In the genomic region with DNA sequence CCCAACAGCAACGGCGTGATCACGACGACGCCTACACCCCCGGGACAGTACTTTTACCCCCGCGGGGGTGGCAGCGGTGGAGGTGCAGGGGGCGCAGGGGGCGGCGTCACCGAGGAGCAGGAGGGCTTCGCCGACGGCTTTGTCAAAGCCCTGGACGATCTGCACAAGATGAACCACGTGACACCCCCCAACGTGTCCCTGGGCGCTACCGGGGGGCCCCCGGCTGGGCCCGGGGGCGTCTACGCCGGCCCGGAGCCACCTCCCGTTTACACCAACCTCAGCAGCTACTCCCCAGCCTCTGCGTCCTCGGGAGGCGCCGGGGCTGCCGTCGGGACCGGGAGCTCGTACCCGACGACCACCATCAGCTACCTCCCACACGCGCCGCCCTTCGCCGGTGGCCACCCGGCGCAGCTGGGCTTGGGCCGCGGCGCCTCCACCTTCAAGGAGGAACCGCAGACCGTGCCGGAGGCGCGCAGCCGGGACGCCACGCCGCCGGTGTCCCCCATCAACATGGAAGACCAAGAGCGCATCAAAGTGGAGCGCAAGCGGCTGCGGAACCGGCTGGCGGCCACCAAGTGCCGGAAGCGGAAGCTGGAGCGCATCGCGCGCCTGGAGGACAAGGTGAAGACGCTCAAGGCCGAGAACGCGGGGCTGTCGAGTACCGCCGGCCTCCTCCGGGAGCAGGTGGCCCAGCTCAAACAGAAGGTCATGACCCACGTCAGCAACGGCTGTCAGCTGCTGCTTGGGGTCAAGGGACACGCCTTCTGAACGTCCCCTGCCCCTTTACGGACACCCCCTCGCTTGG, we compare ENCODE assay signal across 1 cellular context.
TF ChIP-seq lines count a peak whose summit lies in the region.

No MANE protein-coding gene starts in this region.

TF ChIP-seq in HepG2, 621 proteins besides CTCF, POLR2A, EP300 and RAD21 (continued from another document):
- TF ChIP-seq PAXIP1 (CRISPR knock-in tag; conservative IDR thresholded peaks at IDR 0.05), result no peak
- no peak for TF ChIP-seq TCF7L2 (IDR thresholded peaks at IDR 0.05; ENCODE audit: low read depth, low read length)
- TF ChIP-seq, protein P1, sequence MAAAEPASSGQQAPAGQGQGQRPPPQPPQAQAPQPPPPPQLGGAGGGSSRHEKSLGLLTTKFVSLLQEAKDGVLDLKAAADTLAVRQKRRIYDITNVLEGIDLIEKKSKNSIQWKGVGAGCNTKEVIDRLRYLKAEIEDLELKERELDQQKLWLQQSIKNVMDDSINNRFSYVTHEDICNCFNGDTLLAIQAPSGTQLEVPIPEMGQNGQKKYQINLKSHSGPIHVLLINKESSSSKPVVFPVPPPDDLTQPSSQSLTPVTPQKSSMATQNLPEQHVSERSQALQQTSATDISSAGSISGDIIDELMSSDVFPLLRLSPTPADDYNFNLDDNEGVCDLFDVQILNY (CRISPR knock-in tag; conservative IDR thresholded peaks at IDR 0.05), result no peak
- no peak for TF ChIP-seq ATM (IDR thresholded peaks at IDR 0.05; ENCODE audit: borderline replicate concordance)
- TF ChIP-seq U2AF2 (IDR thresholded peaks at IDR 0.05; ENCODE audit: low read depth, low read length), result no peak
- TF ChIP-seq SP5 (CRISPR knock-in tag; IDR thresholded peaks at IDR 0.05; ENCODE audit: borderline replicate concordance, low read depth), result no peak
- TF ChIP-seq ARNTL (CRISPR knock-in tag; IDR thresholded peaks at IDR 0.05), result no peak
- no peak for TF ChIP-seq KDM6A (CRISPR knock-in tag; IDR thresholded peaks at IDR 0.05; ENCODE audit: low read depth)
- TF ChIP-seq ZNF614 (CRISPR knock-in tag; IDR thresholded peaks at IDR 0.05; ENCODE audit: borderline replicate concordance), result no peak
- TF ChIP-seq, protein P2, sequence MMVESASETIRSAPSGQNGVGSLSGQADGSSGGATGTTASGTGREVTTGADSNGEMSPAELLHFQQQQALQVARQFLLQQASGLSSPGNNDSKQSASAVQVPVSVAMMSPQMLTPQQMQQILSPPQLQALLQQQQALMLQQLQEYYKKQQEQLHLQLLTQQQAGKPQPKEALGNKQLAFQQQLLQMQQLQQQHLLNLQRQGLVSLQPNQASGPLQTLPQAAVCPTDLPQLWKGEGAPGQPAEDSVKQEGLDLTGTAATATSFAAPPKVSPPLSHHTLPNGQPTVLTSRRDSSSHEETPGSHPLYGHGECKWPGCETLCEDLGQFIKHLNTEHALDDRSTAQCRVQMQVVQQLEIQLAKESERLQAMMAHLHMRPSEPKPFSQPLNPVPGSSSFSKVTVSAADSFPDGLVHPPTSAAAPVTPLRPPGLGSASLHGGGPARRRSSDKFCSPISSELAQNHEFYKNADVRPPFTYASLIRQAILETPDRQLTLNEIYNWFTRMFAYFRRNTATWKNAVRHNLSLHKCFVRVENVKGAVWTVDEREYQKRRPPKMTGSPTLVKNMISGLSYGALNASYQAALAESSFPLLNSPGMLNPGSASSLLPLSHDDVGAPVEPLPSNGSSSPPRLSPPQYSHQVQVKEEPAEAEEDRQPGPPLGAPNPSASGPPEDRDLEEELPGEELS (CRISPR knock-in tag; IDR thresholded peaks at IDR 0.05), result peak; percentile 30; the same call in 1 of the 2 replicates
- TF ChIP-seq SRY (CRISPR knock-in tag; IDR thresholded peaks at IDR 0.05), result no peak; the same call in none of the 2 replicates
- TF ChIP-seq KLF12 (CRISPR knock-in tag; IDR thresholded peaks at IDR 0.05; ENCODE audit: borderline replicate concordance), result peak; percentile 45; the same call in 1 of the 2 replicates
- TF ChIP-seq ZNF24 (IDR thresholded peaks at IDR 0.05), result no peak
